10 cellular contexts compared by ENCODE assay signal in genomic region chr19:13902993-13903555, GRCh38. TPM values are rescaled to one million over a fixed set of nuclear protein-coding genes. Genes with fewer than 3 reads are reported as not detected.
DNase-seq lines count a peak whose midpoint lies in the region; ATAC-seq and TF ChIP-seq lines count a peak whose summit lies in the region.
"Had no signal": no experiment of that assay in that cellular context is flagged by ENCODE, and none has a peak within 500 bp of the region (broad histone marks: within the 10 kb centered on the region; RNA-seq: fewer than 3 reads in every experiment).

No MANE protein-coding gene starts in this region.

- H3K27ac Mint-ChIP-seq in activated CD8-positive, alpha-beta memory T cell treated with anti-CD3 and anti-CD28 coated beads, Interleukin-2, amount 10 ng/mL, durations not matched to agents 7 days and 5 days = no peak overlapping the region
- peak overlapping the region; percentile 39 for H3K27ac Mint-ChIP-seq in activated CD8-positive, alpha-beta T cell treated with anti-CD3 and anti-CD28 coated beads, Interleukin-2, amount 10 ng/mL, durations not matched to agents 7 days and 5 days
- no peak overlapping the region for H3K27ac Mint-ChIP-seq in nephron

- ATAC-seq in activated CD8-positive, alpha-beta memory T cell treated with anti-CD3 and anti-CD28 coated beads, Interleukin-2, amount 10 ng/mL, durations not matched to agents 7 days and 5 days = no peak
- ATAC-seq in activated CD8-positive, alpha-beta T cell treated with anti-CD3 and anti-CD28 coated beads, Interleukin-2, amount 10 ng/mL, durations not matched to agents 7 days and 5 days = no peak
- ATAC-seq in HG03521 (IDR thresholded peaks at IDR 0.05; ENCODE audit: unreplicated experiment) (no peak), HG02938 (IDR thresholded peaks at IDR 0.05; ENCODE audit: unreplicated experiment) (no peak), HG02588 (IDR thresholded peaks at IDR 0.05; ENCODE audit: unreplicated experiment) (no peak)
- ATAC-seq: Panc1 had no signal

- H3K4me3 Mint-ChIP-seq in activated CD8-positive, alpha-beta memory T cell treated with anti-CD3 and anti-CD28 coated beads, Interleukin-2, amount 10 ng/mL, durations not matched to agents 7 days and 5 days = no peak overlapping the region
- H3K4me3 Mint-ChIP-seq in activated CD8-positive, alpha-beta T cell treated with anti-CD3 and anti-CD28 coated beads, Interleukin-2, amount 10 ng/mL, durations not matched to agents 7 days and 5 days = no peak overlapping the region
- peak overlapping the region in 2 of 3 experiments; percentile 14 to 39 for H3K4me3 Mint-ChIP-seq in nephron
- H3K4me3 Mint-ChIP-seq: central memory CD8-positive, alpha-beta T cell had no signal

- peaks cover 20% of the 10 kb centered on the region for H3K4me1 Mint-ChIP-seq in activated CD8-positive, alpha-beta memory T cell treated with anti-CD3 and anti-CD28 coated beads, Interleukin-2, amount 10 ng/mL, durations not matched to agents 7 days and 5 days
- H3K4me1 Mint-ChIP-seq in activated CD8-positive, alpha-beta T cell treated with anti-CD3 and anti-CD28 coated beads, Interleukin-2, amount 10 ng/mL, durations not matched to agents 7 days and 5 days (ENCODE audit: low read depth) = peaks cover 36% of the 10 kb centered on the region
- peaks cover 14% of the 10 kb centered on the region for H3K4me1 Mint-ChIP-seq in nephron

- H3K27me3 Mint-ChIP-seq in activated CD8-positive, alpha-beta memory T cell treated with anti-CD3 and anti-CD28 coated beads, Interleukin-2, amount 10 ng/mL, durations not matched to agents 7 days and 5 days = no peaks in the 10 kb centered on the region
- no peaks in the 10 kb centered on the region for H3K27me3 Mint-ChIP-seq in activated CD8-positive, alpha-beta T cell treated with anti-CD3 and anti-CD28 coated beads, Interleukin-2, amount 10 ng/mL, durations not matched to agents 7 days and 5 days (ENCODE audit: low read depth)
- no peaks in the 10 kb centered on the region for H3K27me3 Mint-ChIP-seq in nephron (ENCODE audit: low read depth)
- H3K27me3 Mint-ChIP-seq: central memory CD8-positive, alpha-beta T cell had no signal

- no peaks in the 10 kb centered on the region for H3K36me3 Mint-ChIP-seq in activated CD8-positive, alpha-beta memory T cell treated with anti-CD3 and anti-CD28 coated beads, Interleukin-2, amount 10 ng/mL, durations not matched to agents 7 days and 5 days
- peaks cover 4% of the 10 kb centered on the region for H3K36me3 Mint-ChIP-seq in activated CD8-positive, alpha-beta T cell treated with anti-CD3 and anti-CD28 coated beads, Interleukin-2, amount 10 ng/mL, durations not matched to agents 7 days and 5 days (ENCODE audit: low read depth)
- no peaks in the 10 kb centered on the region for H3K36me3 Mint-ChIP-seq in nephron (ENCODE audit: low read depth)

- no peaks in the 10 kb centered on the region for H3K9me3 Mint-ChIP-seq in activated CD8-positive, alpha-beta memory T cell treated with anti-CD3 and anti-CD28 coated beads, Interleukin-2, amount 10 ng/mL, durations not matched to agents 7 days and 5 days (ENCODE audit: low read depth)
- peaks cover 3% of the 10 kb centered on the region for H3K9me3 Mint-ChIP-seq in activated CD8-positive, alpha-beta T cell treated with anti-CD3 and anti-CD28 coated beads, Interleukin-2, amount 10 ng/mL, durations not matched to agents 7 days and 5 days (ENCODE audit: insufficient read depth)
- no peaks in the 10 kb centered on the region for H3K9me3 Mint-ChIP-seq in nephron
- H3K9me3 Mint-ChIP-seq: central memory CD8-positive, alpha-beta T cell had no signal

- peak in 2 of 3 experiments; percentile 25 for TF ChIP-seq CTCF in nephron (IDR thresholded peaks at IDR 0.05; ENCODE audit: unreplicated experiment in 3 of 3)

- TF ChIP-seq EP300 in Ishikawa (IDR thresholded peaks at IDR 0.05; ENCODE audit: borderline replicate concordance) = no peak

- TF ChIP-seq RAD21 in Ishikawa (IDR thresholded peaks at IDR 0.05; ENCODE audit: low read depth) = 0 out of 2 replicates have a peak, but pooled peaks have one; percentile 6

- DNase-seq in activated CD8-positive, alpha-beta memory T cell treated with anti-CD3 and anti-CD28 coated beads, Interleukin-2, amount 10 ng/mL, durations not matched to agents 7 days and 5 days = peak; percentile 56
- DNase-seq in activated CD8-positive, alpha-beta memory T cell treated with anti-CD3 and anti-CD28 coated beads, Interleukin-2, amount 50 U/mL, for 4 hours = no peak
- DNase-seq in activated CD8-positive, alpha-beta T cell treated with anti-CD3 and anti-CD28 coated beads, Interleukin-2, amount 10 ng/mL, durations not matched to agents 7 days and 5 days = peak; percentile 62

- POLR2A ChIA-PET in activated CD8-positive, alpha-beta T cell treated with anti-CD3 and anti-CD28 coated beads, Interleukin-2, amount 10 ng/mL, durations not matched to agents 7 days and 5 days (lab: Charles Lee) = interaction anchor here (0.6 to 0.9 kb wide), 3 partner anchors 49 to 196 kb away, joined by 3 to 5 read pairs (median 3); partner anchors contain the start of gene IL27RA

- CTCF ChIA-PET in activated CD8-positive, alpha-beta memory T cell treated with anti-CD3 and anti-CD28 coated beads, Interleukin-2, amount 10 ng/mL, durations not matched to agents 7 days and 5 days (lab: Charles Lee) = interaction anchor here (0.6 to 2.9 kb wide), 30 partner anchors 9 to 234 kb away, joined by 3 to 18 read pairs (median 3); partner anchors contain the start of genes ASF1B, DCAF15, IL27RA and MISP3
- CTCF ChIA-PET in activated CD8-positive, alpha-beta T cell treated with anti-CD3 and anti-CD28 coated beads, Interleukin-2, amount 10 ng/mL, durations not matched to agents 7 days and 5 days (lab: Charles Lee) = interaction anchor here (0.7 to 3.2 kb wide), 19 partner anchors 9 to 296 kb away, joined by 3 to 16 read pairs (median 3); partner anchors contain the start of gene IL27RA

TF ChIP-seq in Ishikawa, 13 proteins besides CTCF, POLR2A, EP300 and RAD21 (continues in another document):
- no peak for TF ChIP-seq USF1 (IDR thresholded peaks at IDR 0.05)
- no peak for TF ChIP-seq ZBTB7A (IDR thresholded peaks at IDR 0.05; ENCODE audit: low read depth)
- TF ChIP-seq TCF12 (IDR thresholded peaks at IDR 0.05; ENCODE audit: low read depth) = no peak
- no peak for TF ChIP-seq CEBPB (IDR thresholded peaks at IDR 0.05)
- TF ChIP-seq MAX (IDR thresholded peaks at IDR 0.05) = no peak
- TF ChIP-seq NFIC (IDR thresholded peaks at IDR 0.05) = no peak
- TF ChIP-seq TEAD4 (IDR thresholded peaks at IDR 0.05) = no peak
- TF ChIP-seq FOXM1 (IDR thresholded peaks at IDR 0.05; ENCODE audit: borderline replicate concordance, low read depth) = no peak
- no peak for TF ChIP-seq EGR1 (IDR thresholded peaks at IDR 0.05)

RNA-seq across cellular contexts. Expression of gene BRME1, which starts 2.8 kb away (rescaled TPM):
- 1 to 10 TPM; 4.1 to 4.4 TPM for total RNA-seq in activated CD8-positive, alpha-beta memory T cell treated with anti-CD3 and anti-CD28 coated beads, Interleukin-2, amount 10 ng/mL, durations not matched to agents 7 days and 5 days
- total RNA-seq in activated CD8-positive, alpha-beta T cell treated with anti-CD3 and anti-CD28 coated beads, Interleukin-2, amount 10 ng/mL, durations not matched to agents 7 days and 5 days = 1 to 10 TPM; 4.2 to 5.0 TPM

RNA-seq across cellular contexts. Expression of gene CC2D1A, which starts 2.9 kb away (rescaled TPM):
- total RNA-seq in activated CD8-positive, alpha-beta memory T cell treated with anti-CD3 and anti-CD28 coated beads, Interleukin-2, amount 10 ng/mL, durations not matched to agents 7 days and 5 days = 10 to 100 TPM; 34.0 to 35.1 TPM
- 10 to 100 TPM; 27.8 to 28.9 TPM for total RNA-seq in activated CD8-positive, alpha-beta T cell treated with anti-CD3 and anti-CD28 coated beads, Interleukin-2, amount 10 ng/mL, durations not matched to agents 7 days and 5 days

RNA-seq across cellular contexts. Expression of gene NANOS3, which starts 26.1 kb away (rescaled TPM):
- total RNA-seq in activated CD8-positive, alpha-beta memory T cell treated with anti-CD3 and anti-CD28 coated beads, Interleukin-2, amount 10 ng/mL, durations not matched to agents 7 days and 5 days = 1 to 10 TPM; 1.1 to 2.8 TPM
- under 1 TPM; 0.60 to 0.90 TPM for total RNA-seq in activated CD8-positive, alpha-beta T cell treated with anti-CD3 and anti-CD28 coated beads, Interleukin-2, amount 10 ng/mL, durations not matched to agents 7 days and 5 days

RNA-seq across cellular contexts. Expression of gene PODNL1, which starts 35.1 kb away (rescaled TPM):
- total RNA-seq in activated CD8-positive, alpha-beta memory T cell treated with anti-CD3 and anti-CD28 coated beads, Interleukin-2, amount 10 ng/mL, durations not matched to agents 7 days and 5 days = under 1 TPM; 0.29 to 0.47 TPM
- 1 to 10 TPM in 1 of 2 experiments, under 1 TPM in 1; 0.11 to 1.3 TPM for total RNA-seq in activated CD8-positive, alpha-beta T cell treated with anti-CD3 and anti-CD28 coated beads, Interleukin-2, amount 10 ng/mL, durations not matched to agents 7 days and 5 days

RNA-seq across cellular contexts. Expression of gene DCAF15, which starts 49.2 kb away (rescaled TPM):
- total RNA-seq in activated CD8-positive, alpha-beta memory T cell treated with anti-CD3 and anti-CD28 coated beads, Interleukin-2, amount 10 ng/mL, durations not matched to agents 7 days and 5 days = 10 to 100 TPM; 82.5 to 94.3 TPM
- 100 to 1,000 TPM in 1 of 2 experiments, 10 to 100 TPM in 1; 90.1 to 104 TPM for total RNA-seq in activated CD8-positive, alpha-beta T cell treated with anti-CD3 and anti-CD28 coated beads, Interleukin-2, amount 10 ng/mL, durations not matched to agents 7 days and 5 days

Comparison
In these comparisons a context has a peak if more than half of its experiments do, and no peak if none do; other contexts are left out.
1. H3K4me3 Mint-ChIP-seq: peak in nephron (2 of 3); none in activated CD8-positive, alpha-beta memory T cell treated with anti-CD3 and anti-CD28 coated beads, Interleukin-2, amount 10 ng/mL, durations not matched to agents 7 days and 5 days (single experiment) and activated CD8-positive, alpha-beta T cell treated with anti-CD3 and anti-CD28 coated beads, Interleukin-2, amount 10 ng/mL, durations not matched to agents 7 days and 5 days (single experiment).